8 cellular contexts compared by ENCODE assay signal in genomic region chr22:30305519-30305905, GRCh38. TPM values are rescaled to one million over a fixed set of nuclear protein-coding genes. Genes with fewer than 3 reads are reported as not detected.
DNase-seq lines count a peak whose midpoint lies in the region; ATAC-seq, FAIRE-seq and TF ChIP-seq lines count a peak whose summit lies in the region.

No MANE protein-coding gene starts in this region.

- peak overlapping the region; percentile 92 for H3K27ac Mint-ChIP-seq in activated CD4-positive, alpha-beta T cell treated with anti-CD3 and anti-CD28 coated beads, Interleukin-2, amount 10 ng/mL, durations not matched to agents 7 days and 5 days
- peak overlapping the region; percentile 98 for H3K27ac Mint-ChIP-seq in stimulated activated effector memory CD8-positive, alpha-beta T cell treated with anti-CD3 and anti-CD28 coated beads, Interleukin-12 subunit alpha, Interleukin-12 subunit beta, amount 100 ng/mL, for 72 hours
- H3K27ac Mint-ChIP-seq in glutamatergic neuron (ENCODE audit: unreplicated experiment) = no peak overlapping the region

- peak overlapping the region; percentile 78 for H3K4me3 Mint-ChIP-seq in activated CD4-positive, alpha-beta T cell treated with anti-CD3 and anti-CD28 coated beads, Interleukin-2, amount 10 ng/mL, durations not matched to agents 7 days and 5 days
- peak overlapping the region; percentile 70 for H3K4me3 Mint-ChIP-seq in stimulated activated effector memory CD8-positive, alpha-beta T cell treated with anti-CD3 and anti-CD28 coated beads, Interleukin-12 subunit alpha, Interleukin-12 subunit beta, amount 100 ng/mL, for 72 hours
- H3K4me3 Mint-ChIP-seq in glutamatergic neuron (ENCODE audit: unreplicated experiment) = no peak overlapping the region

- H3K9me3 Mint-ChIP-seq in activated CD4-positive, alpha-beta T cell treated with anti-CD3 and anti-CD28 coated beads, Interleukin-2, amount 10 ng/mL, durations not matched to agents 7 days and 5 days = no peaks in the 10 kb centered on the region
- no peaks in the 10 kb centered on the region for H3K9me3 Mint-ChIP-seq in stimulated activated effector memory CD8-positive, alpha-beta T cell treated with anti-CD3 and anti-CD28 coated beads, Interleukin-12 subunit alpha, Interleukin-12 subunit beta, amount 100 ng/mL, for 72 hours
- peaks cover 3% of the 10 kb centered on the region for H3K9me3 Mint-ChIP-seq in glutamatergic neuron (ENCODE audit: unreplicated experiment)

- intact Hi-C loops in Right ventricle myocardium inferior (cut with DNase I) = loop anchor here (2.0 kb wide), 1 partner anchor 15 kb away; no protein-coding TSS in a partner anchor

- peak; percentile 80 for DNase-seq in activated CD4-positive, alpha-beta T cell treated with anti-CD3 and anti-CD28 coated beads, Interleukin-2, amount 10 ng/mL, durations not matched to agents 7 days and 5 days
- DNase-seq in Right ventricle myocardium inferior (ENCODE audit: missing footprints) (peak; percentile 83), HTR-8/SVneo (ENCODE audit: insufficient read length, low spot score) (no peak), glutamatergic neuron (no peak), D341Med (ENCODE audit: low spot score) (no peak)
- DNase-seq in stimulated activated effector memory CD8-positive, alpha-beta T cell treated with anti-CD3 and anti-CD28 coated beads, Interleukin-12 subunit alpha, Interleukin-12 subunit beta, amount 100 ng/mL, for 72 hours (ENCODE audit: low spot score in 2 of 2) = peak in 1 of 2 donors; percentile 66

- no peak for TF ChIP-seq CTCF in glutamatergic neuron (IDR thresholded peaks at IDR 0.05; ENCODE audit: partially characterized antibody, unreplicated experiment)

- FAIRE-seq in HTR-8/SVneo (lab: Jason Lieb, UNC) = no peak

- peaks cover 69% of the 10 kb centered on the region for H3K36me3 Mint-ChIP-seq in activated CD4-positive, alpha-beta T cell treated with anti-CD3 and anti-CD28 coated beads, Interleukin-2, amount 10 ng/mL, durations not matched to agents 7 days and 5 days (ENCODE audit: low read depth)
- H3K36me3 Mint-ChIP-seq in stimulated activated effector memory CD8-positive, alpha-beta T cell treated with anti-CD3 and anti-CD28 coated beads, Interleukin-12 subunit alpha, Interleukin-12 subunit beta, amount 100 ng/mL, for 72 hours = peaks cover 23% of the 10 kb centered on the region
- no peaks in the 10 kb centered on the region for H3K36me3 Mint-ChIP-seq in glutamatergic neuron (ENCODE audit: unreplicated experiment)

- CTCF ChIA-PET in activated CD4-positive, alpha-beta T cell treated with anti-CD3 and anti-CD28 coated beads, Interleukin-2, amount 10 ng/mL, durations not matched to agents 7 days and 5 days (lab: Charles Lee) = interaction anchor here (1.1 to 15.7 kb wide), 3 partner anchors 16 to 107 kb away, joined by 3 to 138 read pairs (median 4); partner anchors contain the start of gene CASTOR1

- ATAC-seq in GM18511 (IDR thresholded peaks at IDR 0.05; ENCODE audit: unreplicated experiment) (peak; percentile 51), HG03520 (IDR thresholded peaks at IDR 0.05; ENCODE audit: unreplicated experiment) (peak; percentile 47), Right ventricle myocardium inferior (peak; percentile 83)
- ATAC-seq in stimulated activated effector memory CD8-positive, alpha-beta T cell treated with anti-CD3 and anti-CD28 coated beads, Interleukin-12 subunit alpha, Interleukin-12 subunit beta, amount 100 ng/mL, for 72 hours = peak; percentile 71

- POLR2A ChIA-PET in activated CD4-positive, alpha-beta T cell treated with anti-CD3 and anti-CD28 coated beads, Interleukin-2, amount 10 ng/mL, durations not matched to agents 7 days and 5 days (lab: Charles Lee) = interaction anchor here (1.0 to 1.8 kb wide), 2 partner anchors 17 to 21 kb away, joined by 3 to 6 read pairs; partner anchors contain the start of genes CASTOR1 and TBC1D10A

- H3K27me3 Mint-ChIP-seq in activated CD4-positive, alpha-beta T cell treated with anti-CD3 and anti-CD28 coated beads, Interleukin-2, amount 10 ng/mL, durations not matched to agents 7 days and 5 days = no peaks in the 10 kb centered on the region
- no peaks in the 10 kb centered on the region for H3K27me3 Mint-ChIP-seq in glutamatergic neuron (ENCODE audit: unreplicated experiment)

- H3K4me1 Mint-ChIP-seq in activated CD4-positive, alpha-beta T cell treated with anti-CD3 and anti-CD28 coated beads, Interleukin-2, amount 10 ng/mL, durations not matched to agents 7 days and 5 days = peaks cover 99% of the 10 kb centered on the region
- H3K4me1 Mint-ChIP-seq in stimulated activated effector memory CD8-positive, alpha-beta T cell treated with anti-CD3 and anti-CD28 coated beads, Interleukin-12 subunit alpha, Interleukin-12 subunit beta, amount 100 ng/mL, for 72 hours = peaks cover 95% of the 10 kb centered on the region
- H3K4me1 Mint-ChIP-seq in glutamatergic neuron (ENCODE audit: low read depth, unreplicated experiment) = peaks cover 2% of the 10 kb centered on the region

RNA-seq across cellular contexts. Expression of gene CASTOR1, which starts 16.2 kb away (rescaled TPM):
- 10 to 100 TPM; 16.7 to 20.0 TPM for total RNA-seq in activated CD4-positive, alpha-beta T cell treated with anti-CD3 and anti-CD28 coated beads, Interleukin-2, amount 10 ng/mL, durations not matched to agents 7 days and 5 days
- total RNA-seq in Right ventricle myocardium inferior (8.2 TPM), glutamatergic neuron (ENCODE audit: unreplicated experiment) (4.5 TPM)

RNA-seq across cellular contexts. Expression of gene TBC1D10A, which starts 21.2 kb away (rescaled TPM):
- total RNA-seq in activated CD4-positive, alpha-beta T cell treated with anti-CD3 and anti-CD28 coated beads, Interleukin-2, amount 10 ng/mL, durations not matched to agents 7 days and 5 days = 10 to 100 TPM; 45.5 to 47.6 TPM
- total RNA-seq in Right ventricle myocardium inferior = 7.1 TPM
- total RNA-seq in glutamatergic neuron (ENCODE audit: unreplicated experiment) = 5.0 TPM

RNA-seq across cellular contexts. Expression of gene OSM, which starts 38.9 kb away (rescaled TPM):
- 10 to 100 TPM; 74.7 to 80.5 TPM for total RNA-seq in activated CD4-positive, alpha-beta T cell treated with anti-CD3 and anti-CD28 coated beads, Interleukin-2, amount 10 ng/mL, durations not matched to agents 7 days and 5 days
- total RNA-seq in Right ventricle myocardium inferior = 0.19 TPM
- not detected for total RNA-seq in glutamatergic neuron (ENCODE audit: unreplicated experiment)

RNA-seq across cellular contexts. Expression of gene SF3A1, which starts 51.2 kb away (rescaled TPM):
- total RNA-seq in activated CD4-positive, alpha-beta T cell treated with anti-CD3 and anti-CD28 coated beads, Interleukin-2, amount 10 ng/mL, durations not matched to agents 7 days and 5 days = 100 to 1,000 TPM; 247 to 279 TPM
- total RNA-seq in Right ventricle myocardium inferior (95.4 TPM), glutamatergic neuron (ENCODE audit: unreplicated experiment) (157 TPM)

RNA-seq across cellular contexts. Expression of gene CCDC157, which starts 51.3 kb away (rescaled TPM):
- 1 to 10 TPM; 3.5 to 4.3 TPM for total RNA-seq in activated CD4-positive, alpha-beta T cell treated with anti-CD3 and anti-CD28 coated beads, Interleukin-2, amount 10 ng/mL, durations not matched to agents 7 days and 5 days
- 0.46 TPM for total RNA-seq in Right ventricle myocardium inferior
- total RNA-seq in glutamatergic neuron (ENCODE audit: unreplicated experiment) = 6.2 TPM

Comparison
In these comparisons a context has a peak if more than half of its experiments do, and no peak if none do; other contexts are left out.
1. DNase-seq: peak in activated CD4-positive, alpha-beta T cell treated with anti-CD3 and anti-CD28 coated beads, Interleukin-2, amount 10 ng/mL, durations not matched to agents 7 days and 5 days (single experiment) and Right ventricle myocardium inferior (single experiment); none in HTR-8/SVneo (single experiment), glutamatergic neuron (single experiment) and D341Med (single experiment).
2. RNA of gene OSM, which starts 38.9 kb away (total RNA-seq): 74.7 to 80.5 TPM in activated CD4-positive, alpha-beta T cell treated with anti-CD3 and anti-CD28 coated beads, Interleukin-2, amount 10 ng/mL, durations not matched to agents 7 days and 5 days; 0.19 TPM in Right ventricle myocardium inferior (single experiment) and not detected in glutamatergic neuron (single experiment); every median in the first group is over 10 times any median in the second.
3. Peak in every context shown above with its lines, with median percentiles within 50 percentile points of each other: ATAC-seq.